Comparison of ENCODE assay signal across 8 cellular contexts in genomic region chr17:2238432-2239169, GRCh38.
DNase-seq lines count a peak whose midpoint lies in the region; ATAC-seq, FAIRE-seq and TF ChIP-seq lines count a peak whose summit lies in the region.

No MANE protein-coding gene starts in this region.

- TF ChIP-seq CTCF in coronary artery (IDR thresholded peaks at IDR 0.05), result no peak

- ATAC-seq in HG02852 (IDR thresholded peaks at IDR 0.05; ENCODE audit: unreplicated experiment), result peak; percentile 58
- no peak for ATAC-seq in HG02970 (IDR thresholded peaks at IDR 0.05; ENCODE audit: low FRiP score, unreplicated experiment)

- CTCF ChIA-PET in HEK293T (lab: Yijun Ruan, JAX), result interaction anchor here (0.7 kb wide), 1 partner anchor 183 kb away, joined by 3 read pairs; no protein-coding TSS in a partner anchor

- POLR2A ChIA-PET in HEK293T (lab: Yijun Ruan, JAX), result no interaction called here

- H3K27ac ChIP-seq in coronary artery, result peak overlapping the region; percentile 65 to 77

- peak overlapping the region; percentile 37 for H3K4me3 ChIP-seq in coronary artery

- DNase-seq in GM18507 (ENCODE audit: extremely low spot score, insufficient read length, low read depth) (no peak), coronary artery (ENCODE audit: low spot score) (no peak), retina (peak; percentile 37), NCI-H146 (lab: John Stamatoyannopoulos, UW) (no peak), HEK293T (ENCODE audit: extremely low spot score) (no peak)
- DNase-seq in stimulated activated CD4-positive, alpha-beta T cell treated with anti-CD3 and anti-CD28 coated beads, Interleukin-4, amount 100 ng/mL, for 24 hours, result no peak

- FAIRE-seq in GM18507 (lab: Jason Lieb, UNC), result peak; percentile 97

TF ChIP-seq in HEK293T, 16 proteins besides CTCF, POLR2A, EP300 and RAD21:
- TF ChIP-seq HDGF (IDR thresholded peaks at IDR 0.05; ENCODE audit: borderline replicate concordance), result no peak
- TF ChIP-seq FOXK2 (IDR thresholded peaks at IDR 0.05), result no peak
- no peak for TF ChIP-seq TARDBP (IDR thresholded peaks at IDR 0.05)
- TF ChIP-seq FOXA1 (IDR thresholded peaks at IDR 0.05), result no peak
- no peak for TF ChIP-seq BHLHE40 (IDR thresholded peaks at IDR 0.05; ENCODE audit: borderline replicate concordance)
- TF ChIP-seq ARNT (IDR thresholded peaks at IDR 0.05), result no peak
- no peak for TF ChIP-seq L3MBTL2 (conservative IDR thresholded peaks at IDR 0.05)
- no peak for TF ChIP-seq LEF1 (IDR thresholded peaks at IDR 0.05; ENCODE audit: borderline replicate concordance)
- TF ChIP-seq SUZ12 (IDR thresholded peaks at IDR 0.05), result no peak
- no peak for TF ChIP-seq NFRKB (IDR thresholded peaks at IDR 0.05)
- no peak for TF ChIP-seq ZNF384 (IDR thresholded peaks at IDR 0.05)
- TF ChIP-seq ELF4 (IDR thresholded peaks at IDR 0.05), result no peak
- no peak for TF ChIP-seq FOXM1 (IDR thresholded peaks at IDR 0.05; ENCODE audit: borderline replicate concordance)
